In the genomic region with DNA sequence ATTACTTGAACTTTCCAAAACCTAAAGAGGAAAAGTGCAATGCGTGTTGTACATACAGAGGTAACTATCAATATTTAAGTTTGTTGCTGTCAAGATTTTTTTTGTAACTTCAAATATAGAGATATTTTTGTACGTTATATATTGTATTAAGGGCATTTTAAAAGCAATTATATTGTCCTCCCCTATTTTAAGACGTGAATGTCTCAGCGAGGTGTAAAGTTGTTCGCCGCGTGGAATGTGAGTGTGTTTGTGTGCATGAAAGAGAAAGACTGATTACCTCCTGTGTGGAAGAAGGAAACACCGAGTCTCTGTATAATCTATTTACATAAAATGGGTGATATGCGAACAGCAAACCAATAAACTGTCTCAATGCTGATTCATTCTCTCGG, we compare ENCODE assay signal across 1 cellular context.
TF ChIP-seq lines count a peak whose summit lies in the region.

No MANE protein-coding gene starts in this region.

TF ChIP-seq in GM23338, 12 proteins besides CTCF, POLR2A, EP300 and RAD21 (continued from another document):
- TF ChIP-seq, protein P1, sequence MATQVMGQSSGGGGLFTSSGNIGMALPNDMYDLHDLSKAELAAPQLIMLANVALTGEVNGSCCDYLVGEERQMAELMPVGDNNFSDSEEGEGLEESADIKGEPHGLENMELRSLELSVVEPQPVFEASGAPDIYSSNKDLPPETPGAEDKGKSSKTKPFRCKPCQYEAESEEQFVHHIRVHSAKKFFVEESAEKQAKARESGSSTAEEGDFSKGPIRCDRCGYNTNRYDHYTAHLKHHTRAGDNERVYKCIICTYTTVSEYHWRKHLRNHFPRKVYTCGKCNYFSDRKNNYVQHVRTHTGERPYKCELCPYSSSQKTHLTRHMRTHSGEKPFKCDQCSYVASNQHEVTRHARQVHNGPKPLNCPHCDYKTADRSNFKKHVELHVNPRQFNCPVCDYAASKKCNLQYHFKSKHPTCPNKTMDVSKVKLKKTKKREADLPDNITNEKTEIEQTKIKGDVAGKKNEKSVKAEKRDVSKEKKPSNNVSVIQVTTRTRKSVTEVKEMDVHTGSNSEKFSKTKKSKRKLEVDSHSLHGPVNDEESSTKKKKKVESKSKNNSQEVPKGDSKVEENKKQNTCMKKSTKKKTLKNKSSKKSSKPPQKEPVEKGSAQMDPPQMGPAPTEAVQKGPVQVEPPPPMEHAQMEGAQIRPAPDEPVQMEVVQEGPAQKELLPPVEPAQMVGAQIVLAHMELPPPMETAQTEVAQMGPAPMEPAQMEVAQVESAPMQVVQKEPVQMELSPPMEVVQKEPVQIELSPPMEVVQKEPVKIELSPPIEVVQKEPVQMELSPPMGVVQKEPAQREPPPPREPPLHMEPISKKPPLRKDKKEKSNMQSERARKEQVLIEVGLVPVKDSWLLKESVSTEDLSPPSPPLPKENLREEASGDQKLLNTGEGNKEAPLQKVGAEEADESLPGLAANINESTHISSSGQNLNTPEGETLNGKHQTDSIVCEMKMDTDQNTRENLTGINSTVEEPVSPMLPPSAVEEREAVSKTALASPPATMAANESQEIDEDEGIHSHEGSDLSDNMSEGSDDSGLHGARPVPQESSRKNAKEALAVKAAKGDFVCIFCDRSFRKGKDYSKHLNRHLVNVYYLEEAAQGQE (IDR thresholded peaks at IDR 0.05; ENCODE audit: unreplicated experiment): no peak
- TF ChIP-seq CREB1 (CRISPR knock-in tag; IDR thresholded peaks at IDR 0.05; ENCODE audit: low read depth): no peak
- no peak for TF ChIP-seq EZH2 (IDR thresholded peaks at IDR 0.05; ENCODE audit: low read depth, unreplicated experiment)
- TF ChIP-seq, protein P2, sequence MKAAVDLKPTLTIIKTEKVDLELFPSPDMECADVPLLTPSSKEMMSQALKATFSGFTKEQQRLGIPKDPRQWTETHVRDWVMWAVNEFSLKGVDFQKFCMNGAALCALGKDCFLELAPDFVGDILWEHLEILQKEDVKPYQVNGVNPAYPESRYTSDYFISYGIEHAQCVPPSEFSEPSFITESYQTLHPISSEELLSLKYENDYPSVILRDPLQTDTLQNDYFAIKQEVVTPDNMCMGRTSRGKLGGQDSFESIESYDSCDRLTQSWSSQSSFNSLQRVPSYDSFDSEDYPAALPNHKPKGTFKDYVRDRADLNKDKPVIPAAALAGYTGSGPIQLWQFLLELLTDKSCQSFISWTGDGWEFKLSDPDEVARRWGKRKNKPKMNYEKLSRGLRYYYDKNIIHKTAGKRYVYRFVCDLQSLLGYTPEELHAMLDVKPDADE (IDR thresholded peaks at IDR 0.05): no peak
- no peak for TF ChIP-seq JUNB (IDR thresholded peaks at IDR 0.05; ENCODE audit: unreplicated experiment)
- no peak for TF ChIP-seq ZNF114 (CRISPR knock-in tag; IDR thresholded peaks at IDR 0.05)
- TF ChIP-seq STAT1 (IDR thresholded peaks at IDR 0.05; ENCODE audit: unreplicated experiment): no peak
- no peak for TF ChIP-seq NANOG (IDR thresholded peaks at IDR 0.05; ENCODE audit: borderline replicate concordance)
